ENCODE assay signal across 12 cellular contexts in the genomic region with DNA sequence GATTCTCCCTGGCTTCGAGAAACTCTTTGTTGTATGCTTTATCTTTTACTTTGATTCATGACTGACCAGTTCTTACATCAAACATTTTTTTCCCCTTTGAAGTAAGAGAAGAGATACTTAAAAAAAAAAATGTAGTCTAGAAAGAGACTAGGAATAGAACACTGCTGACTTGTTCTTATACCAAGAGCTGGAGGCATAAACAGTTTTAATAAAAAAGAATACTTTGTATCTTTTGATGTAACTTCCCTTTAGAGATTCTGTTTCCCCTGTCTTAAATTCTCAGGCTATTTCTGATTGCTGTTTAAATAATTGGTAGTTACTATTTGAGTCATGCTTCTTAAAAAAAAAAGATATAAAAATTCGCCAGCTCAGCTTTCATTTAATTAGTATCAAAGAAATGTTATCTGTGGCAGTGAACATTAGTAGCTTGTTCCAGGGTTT. TPM values are rescaled to one million over a fixed set of nuclear protein-coding genes. Genes with fewer than 3 reads are reported as not detected.
A peak's percentile ranks its signal among the peaks of the same experiment; 100 is the strongest.
DNase-seq lines count a peak whose midpoint lies in the region; ATAC-seq and TF ChIP-seq lines count a peak whose summit lies in the region.
"Had no signal": no experiment of that assay in that cellular context is flagged by ENCODE, and none has a peak within 500 bp of the region (broad histone marks: within the 10 kb centered on the region; RNA-seq: fewer than 3 reads in every experiment).

No MANE protein-coding gene starts in this region.

- no peaks in the 10 kb centered on the region for H3K9me2 ChIP-seq in Karpas-422 (replicated peaks; ENCODE audit: insufficient read depth, low read length)

- H3K4me2 ChIP-seq in Karpas-422 (ENCODE audit: low read depth, low read length, poor library complexity, severe bottlenecking) (peak overlapping the region; percentile 56), neural progenitor cell (no peak overlapping the region)

- no peak for DNase-seq in CD4-positive, CD25-positive, alpha-beta regulatory T cell
- DNase-seq in Karpas-422 (peak; percentile 42), neural progenitor cell (ENCODE audit: low spot score) (no peak), NCI-H1417 treated with DMSO at 0.1 percent for 48 hours (lab: John Stamatoyannopoulos, UW) (no peak), left lobe of liver (ENCODE audit: low spot score) (no peak)
- DNase-seq: COR-L47, head of caudate nucleus, NCI-H2171 had no signal

- H3K4me3 Mint-ChIP-seq in CD4-positive, CD25-positive, alpha-beta regulatory T cell: peak overlapping the region; percentile 91 to 95 (median 94)
- peak overlapping the region; percentile 7 for H3K4me3 Mint-ChIP-seq in neural progenitor cell

- H3K27ac Mint-ChIP-seq in CD4-positive, CD25-positive, alpha-beta regulatory T cell: peak overlapping the region; percentile 66 to 96 (median 93)
- peak overlapping the region; percentile 21 for H3K27ac Mint-ChIP-seq in neural progenitor cell

- H3K79me2 ChIP-seq in Karpas-422 (ENCODE audit: low read length) (peaks cover 93% of the 10 kb centered on the region), neural progenitor cell (ENCODE audit: low read depth) (peaks cover 93% of the 10 kb centered on the region)

- ATAC-seq in CD4-positive, CD25-positive, alpha-beta regulatory T cell (ENCODE audit: low read depth in 2 of 2): no peak
- ATAC-seq in GM21447 (IDR thresholded peaks at IDR 0.05; ENCODE audit: unreplicated experiment) (no peak), HG03342 (IDR thresholded peaks at IDR 0.05; ENCODE audit: unreplicated experiment) (no peak), left lobe of liver (no peak)

- peak overlapping the region; percentile 72 for H3K4me3 ChIP-seq in CD4-positive, CD25-positive, alpha-beta regulatory T cell (ENCODE audit: low read depth, low read length)
- H3K4me3 ChIP-seq in Karpas-422 (ENCODE audit: low read length): no peak overlapping the region
- no peak overlapping the region for H3K4me3 ChIP-seq in neural progenitor cell

- H3K36me3 Mint-ChIP-seq in CD4-positive, CD25-positive, alpha-beta regulatory T cell: peaks cover 7% of the 10 kb centered on the region
- H3K36me3 Mint-ChIP-seq in neural progenitor cell: peaks cover 14% of the 10 kb centered on the region

- H4K20me1 ChIP-seq in Karpas-422 (ENCODE audit: insufficient read depth, low read depth, low read length) (peaks cover 6% of the 10 kb centered on the region; the same call in 1 of the 2 replicates), neural progenitor cell (ENCODE audit: low read depth) (peaks cover 90% of the 10 kb centered on the region)

- peaks cover 8% of the 10 kb centered on the region for H3K36me3 ChIP-seq in CD4-positive, CD25-positive, alpha-beta regulatory T cell (ENCODE audit: control insufficient read depth, insufficient read depth, low read length)
- H3K36me3 ChIP-seq in Karpas-422 (ENCODE audit: insufficient read depth, low read length) (no peaks in the 10 kb centered on the region), neural progenitor cell (no peaks in the 10 kb centered on the region)

- peaks cover 89% of the 10 kb centered on the region for H3K4me1 ChIP-seq in CD4-positive, CD25-positive, alpha-beta regulatory T cell (ENCODE audit: control insufficient read depth, insufficient read depth, low read length, poor library complexity, severe bottlenecking)
- H3K4me1 ChIP-seq in Karpas-422 (ENCODE audit: low read length) (peaks cover 84% of the 10 kb centered on the region), neural progenitor cell (peaks cover 22% of the 10 kb centered on the region)

- H3K9me3 Mint-ChIP-seq in CD4-positive, CD25-positive, alpha-beta regulatory T cell: peaks cover 0 to 2% (median 0%) of the 10 kb centered on the region in 7 donors
- H3K9me3 Mint-ChIP-seq in neural progenitor cell: no peaks in the 10 kb centered on the region

- TF ChIP-seq CTCF in neural progenitor cell (IDR thresholded peaks at IDR 0.05): no peak

- H3K27ac ChIP-seq in CD4-positive, CD25-positive, alpha-beta regulatory T cell (ENCODE audit: insufficient read depth, low read length, poor library complexity, severe bottlenecking): peak overlapping the region; percentile 98
- peak overlapping the region; percentile 71 for H3K27ac ChIP-seq in Karpas-422 (ENCODE audit: low read length)
- H3K27ac ChIP-seq in angular gyrus (ENCODE audit: low read depth, low read length): peak overlapping the region; percentile 15
- no peak overlapping the region for H3K27ac ChIP-seq in neural progenitor cell
- H3K27ac ChIP-seq: VCaP had no signal

- peaks cover 29% of the 10 kb centered on the region for H3F3A ChIP-seq in neural progenitor cell (ENCODE audit: low read depth)

- H2AFZ ChIP-seq in Karpas-422 (ENCODE audit: low read length) (no peak overlapping the region), neural progenitor cell (replicated peaks) (no peak overlapping the region)

- H3K9ac ChIP-seq in Karpas-422 (ENCODE audit: low read length) (peak overlapping the region; percentile 8; the same call in 1 of the 2 replicates), neural progenitor cell (no peak overlapping the region)

- no peaks in the 10 kb centered on the region for H3K27me3 ChIP-seq in CD4-positive, CD25-positive, alpha-beta regulatory T cell (ENCODE audit: control insufficient read depth, insufficient read depth, low read length)
- H3K27me3 ChIP-seq in Karpas-422 (ENCODE audit: low read length) (no peaks in the 10 kb centered on the region), neural progenitor cell (no peaks in the 10 kb centered on the region)

- H3K27me3 Mint-ChIP-seq in CD4-positive, CD25-positive, alpha-beta regulatory T cell: no peaks in the 10 kb centered on the region
- H3K27me3 Mint-ChIP-seq in neural progenitor cell (ENCODE audit: insufficient read depth, low read depth): peaks cover 8% of the 10 kb centered on the region

- peaks cover 40 to 85% (median 72%) of the 10 kb centered on the region in 4 donors for H3K4me1 Mint-ChIP-seq in CD4-positive, CD25-positive, alpha-beta regulatory T cell
- H3K4me1 Mint-ChIP-seq in neural progenitor cell: peaks cover 49% of the 10 kb centered on the region

- no peaks in the 10 kb centered on the region for H3K9me3 ChIP-seq in CD4-positive, CD25-positive, alpha-beta regulatory T cell (ENCODE audit: control insufficient read depth in 2 of 2, low read length in 2 of 2)
- H3K9me3 ChIP-seq in Karpas-422 (ENCODE audit: low read length) (no peaks in the 10 kb centered on the region), neural progenitor cell (ENCODE audit: low read depth) (no peaks in the 10 kb centered on the region)

RNA-seq across cellular contexts. Expression of gene ASXL1, which starts 4.8 kb away (rescaled TPM):
- 314 TPM for total RNA-seq in CD4-positive, CD25-positive, alpha-beta regulatory T cell
- 10 to 100 TPM; 15.0 to 28.3 (median 21.1) TPM for polyA plus RNA-seq in CD4-positive, CD25-positive, alpha-beta regulatory T cell
- total RNA-seq in Karpas-422 (2014; rRNA removed; shearing (Covaris generic); ENCODE audit: low replicate concordance): 39.9 and 63.6 TPM in 2 replicates
- total RNA-seq in neural progenitor cell (ENCODE audit: low replicate concordance): 48.2 and 64.0 TPM in 2 replicates
- 28.5 TPM for total RNA-seq in left lobe of liver
